ENCODE assay signal across 16 cellular contexts in genomic region chr5:154791535-154791934, GRCh38. TPM values are rescaled to one million over a fixed set of nuclear protein-coding genes. Genes with fewer than 3 reads are reported as not detected.
DNase-seq lines count a peak whose midpoint lies in the region; ATAC-seq and TF ChIP-seq lines count a peak whose summit lies in the region.
"Had no signal": no experiment of that assay in that cellular context is flagged by ENCODE, and none has a peak within 500 bp of the region (broad histone marks: within the 10 kb centered on the region; RNA-seq: fewer than 3 reads in every experiment).

No MANE protein-coding gene starts in this region.

- intact Hi-C loops in esophagus muscularis mucosa (cut with DNase I) = no loop called here

- no peaks in the 10 kb centered on the region for H3K9me3 ChIP-seq in esophagus muscularis mucosa
- H3K9me3 ChIP-seq: breast epithelium, heart right ventricle, neutrophil, SJSA1 had no signal

- peaks cover 24 to 40% (median 33%) of the 10 kb centered on the region in 4 donors for H3K4me1 ChIP-seq in esophagus muscularis mucosa

- peaks cover 58% of the 10 kb centered on the region for H3K36me3 Mint-ChIP-seq in stimulated activated naive CD8-positive, alpha-beta T cell treated with anti-CD3 and anti-CD28 coated beads, Interleukin-15, Interleukin-2, amounts not matched to agents 100 ng/mL and 50 ng/mL, for 24 hours (ENCODE audit: low read depth)

- peak overlapping the region; percentile 85 for H3K27ac Mint-ChIP-seq in stimulated activated naive CD8-positive, alpha-beta T cell treated with anti-CD3 and anti-CD28 coated beads, Interleukin-15, Interleukin-2, amounts not matched to agents 100 ng/mL and 50 ng/mL, for 24 hours
- H3K27ac Mint-ChIP-seq in stimulated activated naive CD8-positive, alpha-beta T cell treated with anti-CD3 and anti-CD28 coated beads, Interleukin-15, amount 100 ng/mL, for 72 hours = no peak overlapping the region

- no peaks in the 10 kb centered on the region for H3K27me3 Mint-ChIP-seq in stimulated activated naive CD8-positive, alpha-beta T cell treated with anti-CD3 and anti-CD28 coated beads, Interleukin-15, Interleukin-2, amounts not matched to agents 100 ng/mL and 50 ng/mL, for 24 hours
- H3K27me3 Mint-ChIP-seq in stimulated activated naive CD8-positive, alpha-beta T cell treated with anti-CD3 and anti-CD28 coated beads, Interleukin-15, amount 100 ng/mL, for 72 hours = no peaks in the 10 kb centered on the region

- TF ChIP-seq EP300 in esophagus muscularis mucosa (IDR thresholded peaks at IDR 0.05) = no peak

- no peak overlapping the region for H3K4me3 ChIP-seq in esophagus muscularis mucosa
- H3K4me3 ChIP-seq: breast epithelium, heart right ventricle, SJSA1 had no signal

- peaks cover 12 to 61% (median 52%) of the 10 kb centered on the region in 4 donors for H3K36me3 ChIP-seq in esophagus muscularis mucosa
- H3K36me3 ChIP-seq: breast epithelium had no signal

- no peaks in the 10 kb centered on the region for H3K9me3 Mint-ChIP-seq in stimulated activated naive CD8-positive, alpha-beta T cell treated with anti-CD3 and anti-CD28 coated beads, Interleukin-15, Interleukin-2, amounts not matched to agents 100 ng/mL and 50 ng/mL, for 24 hours
- H3K9me3 Mint-ChIP-seq in stimulated activated naive CD8-positive, alpha-beta T cell treated with anti-CD3 and anti-CD28 coated beads, Interleukin-15, amount 100 ng/mL, for 72 hours = no peaks in the 10 kb centered on the region

- H3K27ac ChIP-seq in esophagus muscularis mucosa (replicated peaks in 1 of 4) = no peak overlapping the region
- H3K27ac ChIP-seq: breast epithelium, SJSA1 had no signal

- DNase-seq in stimulated activated naive CD8-positive, alpha-beta T cell treated with anti-CD3 and anti-CD28 coated beads, Interleukin-15, amount 100 ng/mL, for 72 hours = no peak
- DNase-seq in cerebellar cortex (ENCODE audit: low spot score) = no peak
- no peak for DNase-seq in amniotic stem cell (lab: John Stamatoyannopoulos, UW)
- no peak for DNase-seq in effector CD8-positive, alpha-beta T cell (lab: John Stamatoyannopoulos, UW)
- DNase-seq in esophagus muscularis mucosa (ENCODE audit: extremely low spot score) = no peak
- DNase-seq: 8988T; activated CD4-positive, alpha-beta T cell treated with anti-CD3 and anti-CD28 coated beads for 1 hour; activated effector memory CD4-positive, alpha-beta T cell treated with anti-CD3 and anti-CD28 coated beads, Interleukin-2, amount 50 U/mL, for 16 hours; heart right ventricle had no signal

- no peaks in the 10 kb centered on the region for H3K27me3 ChIP-seq in esophagus muscularis mucosa
- H3K27me3 ChIP-seq: breast epithelium, heart right ventricle, neutrophil, SJSA1 had no signal

- H3K4me3 Mint-ChIP-seq in stimulated activated naive CD8-positive, alpha-beta T cell treated with anti-CD3 and anti-CD28 coated beads, Interleukin-15, Interleukin-2, amounts not matched to agents 100 ng/mL and 50 ng/mL, for 24 hours = no peak overlapping the region
- H3K4me3 Mint-ChIP-seq in stimulated activated naive CD8-positive, alpha-beta T cell treated with anti-CD3 and anti-CD28 coated beads, Interleukin-15, amount 100 ng/mL, for 72 hours = no peak overlapping the region

- no peak for ATAC-seq in stimulated activated naive CD8-positive, alpha-beta T cell treated with anti-CD3 and anti-CD28 coated beads, Interleukin-15, amount 100 ng/mL, for 72 hours
- peak; percentile 65 for ATAC-seq in HG02610 (IDR thresholded peaks at IDR 0.05; ENCODE audit: unreplicated experiment)
- ATAC-seq in HG03342 (IDR thresholded peaks at IDR 0.05; ENCODE audit: unreplicated experiment) = peak; percentile 69
- ATAC-seq: heart right ventricle had no signal

- H3K4me1 Mint-ChIP-seq in stimulated activated naive CD8-positive, alpha-beta T cell treated with anti-CD3 and anti-CD28 coated beads, Interleukin-15, Interleukin-2, amounts not matched to agents 100 ng/mL and 50 ng/mL, for 24 hours (ENCODE audit: low read depth) = peaks cover 21% of the 10 kb centered on the region
- peaks cover 36% of the 10 kb centered on the region for H3K4me1 Mint-ChIP-seq in stimulated activated naive CD8-positive, alpha-beta T cell treated with anti-CD3 and anti-CD28 coated beads, Interleukin-15, amount 100 ng/mL, for 72 hours

- no peak for TF ChIP-seq POLR2A in esophagus muscularis mucosa (IDR thresholded peaks at IDR 0.05; ENCODE audit: low read depth)

- 90% methylated on average over 3 of the region's 3 CpGs for WGBS in esophagus muscularis mucosa

- no peak for TF ChIP-seq CTCF in esophagus muscularis mucosa (IDR thresholded peaks at IDR 0.05)

RNA-seq across cellular contexts. Expression of gene LARP1, which starts 36.4 kb away (rescaled TPM):
- 100 to 1,000 TPM in 2 of 4 donors, 10 to 100 TPM in 2; 79.7 to 128 (median 101) TPM for total RNA-seq in esophagus muscularis mucosa

RNA-seq across cellular contexts. Expression of gene FAXDC2, which starts 58.9 kb away (rescaled TPM):
- 10 to 100 TPM; 27.6 to 32.1 (median 29.5) TPM for total RNA-seq in esophagus muscularis mucosa
- total RNA-seq: NCI-H460 had no signal
